ENCODE assay signal across 8 cellular contexts in the genomic region with DNA sequence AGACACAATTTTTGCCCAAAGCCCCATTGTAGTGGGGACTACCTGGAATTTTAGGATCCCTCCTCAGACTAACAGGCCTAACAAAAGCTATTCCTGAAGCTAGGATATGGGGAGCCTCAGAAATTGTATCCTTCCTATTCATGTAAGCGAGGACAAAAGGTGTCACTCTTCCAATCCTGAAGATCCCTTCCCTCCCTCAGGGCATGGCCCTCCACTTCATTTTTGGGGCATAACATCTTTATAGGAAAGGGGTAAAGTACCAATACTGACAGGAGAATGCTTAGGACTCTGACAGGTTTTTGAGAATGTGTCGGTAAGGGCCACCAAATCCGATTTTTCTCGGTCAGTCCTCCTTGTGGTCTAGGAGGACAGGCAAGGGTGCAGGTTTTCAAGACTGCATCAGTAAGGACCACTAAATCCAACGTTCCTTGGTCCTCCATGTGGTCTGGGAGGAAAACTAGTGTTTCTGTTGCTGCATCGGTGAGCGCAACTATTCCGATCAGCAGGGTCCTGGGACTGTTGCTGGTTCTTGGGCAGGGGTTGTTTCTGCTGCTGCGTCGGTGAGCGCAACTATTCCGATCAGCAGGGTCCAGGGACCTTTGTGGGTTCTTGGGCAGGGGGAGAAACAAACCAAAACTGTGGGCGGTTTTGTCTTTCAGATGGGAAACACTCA. TPM values are rescaled to one million over a fixed set of nuclear protein-coding genes. Genes with fewer than 3 reads are reported as not detected.
A peak's percentile ranks its signal among the peaks of the same experiment; 100 is the strongest.
DNase-seq lines count a peak whose midpoint lies in the region; ATAC-seq and TF ChIP-seq lines count a peak whose summit lies in the region.
"Not testable (repeated sequence)": the region's sequence is repeated elsewhere in the genome, so short reads cannot be mapped to it uniquely, and the experiment has no call there.

No MANE protein-coding gene starts in this region.

- not testable (repeated sequence) for TF ChIP-seq CTCF in H9 (conservative IDR thresholded peaks at IDR 0.05); hepatocyte (IDR thresholded peaks at IDR 0.05; ENCODE audit: poor library complexity); nephron progenitor cell (IDR thresholded peaks at IDR 0.05)

- peak overlapping the region; percentile 56 for H3K4me2 ChIP-seq in H9 (ENCODE audit: insufficient read depth, insufficient read length, low read length)
- peak overlapping the region; percentile 87 for H3K4me2 ChIP-seq in hepatocyte
- H3K4me2 ChIP-seq in mesenchymal stem cell (ENCODE audit: low read length, poor library complexity, severe bottlenecking): peak overlapping the region; percentile 89

- H2BK15ac ChIP-seq in H9 (ENCODE audit: low read depth, low read length); mesenchymal stem cell (ENCODE audit: low read depth, poor library complexity, severe bottlenecking): not testable (repeated sequence)

- not testable (repeated sequence) for H4K20me1 ChIP-seq in H9 (ENCODE audit: control insufficient read depth, insufficient read depth, insufficient read length); hepatocyte (ENCODE audit: insufficient read depth, poor library complexity, severe bottlenecking)

- H2AK5ac ChIP-seq in H9 (ENCODE audit: insufficient read length, low read length); mesenchymal stem cell (ENCODE audit: low read length, severe bottlenecking): not testable (repeated sequence)

- H3K36me3 Mint-ChIP-seq in H9 (ENCODE audit: insufficient read depth in 1 of 3, low read depth in 3 of 3) (peaks cover 73 to 74% (median 74%) of the 10 kb centered on the region in 3 experiments), nephron progenitor cell (ENCODE audit: low read depth) (peaks cover 54% of the 10 kb centered on the region)
- H3K36me3 Mint-ChIP-seq in T-helper 1 cell treated with Interleukin-12 subunit alpha and Interleukin-12 subunit beta and Interleukin-4 antibody, amounts not matched to agents 30 μg/mL and 1 μg/mL, for 36 hours (ENCODE audit: low read depth); activated T-cell treated with anti-CD3 and anti-CD28 coated beads, Interleukin-2, amount 50 U/mL, for 24 hours (ENCODE audit: low read depth); central memory CD8-positive, alpha-beta T cell (ENCODE audit: insufficient read depth); stimulated activated effector memory CD8-positive, alpha-beta T cell treated with anti-CD3 and anti-CD28 coated beads, Interleukin-12 subunit alpha, Interleukin-12 subunit beta, amount 100 ng/mL, for 72 hours: not testable (repeated sequence)

- H2BK12ac ChIP-seq in H9 (ENCODE audit: insufficient read length, low read depth, low read length); mesenchymal stem cell (ENCODE audit: low read length in 2 of 2): not testable (repeated sequence)

- H3K27ac ChIP-seq in H9 (ENCODE audit: insufficient read length, low read depth, low read length); hepatocyte; mesenchymal stem cell (ENCODE audit: low read length, poor library complexity, severe bottlenecking): not testable (repeated sequence)

- not testable (repeated sequence) for H2BK20ac ChIP-seq in H9 (ENCODE audit: low read depth, low read length, poor library complexity, severe bottlenecking)

- H3K9me2 ChIP-seq in hepatocyte (replicated peaks; ENCODE audit: insufficient read depth): not testable (repeated sequence)

- not testable (repeated sequence) for H2BK5ac ChIP-seq in H9 (ENCODE audit: insufficient read length, low read length); mesenchymal stem cell (ENCODE audit: low read depth, low read length, poor library complexity, severe bottlenecking)

- not testable (repeated sequence) for H3K23me2 ChIP-seq in H9 (ENCODE audit: insufficient read length, low read depth, low read length, poor library complexity, severe bottlenecking)

- not testable (repeated sequence) for H3K23ac ChIP-seq in H9 (ENCODE audit: insufficient read length, low read depth, low read length); mesenchymal stem cell (ENCODE audit: low read length in 2 of 2)

- H3K36me3 ChIP-seq in hepatocyte (replicated peaks; ENCODE audit: insufficient read depth, low read depth); mesenchymal stem cell (ENCODE audit: control insufficient read depth in 1 of 2, insufficient read depth in 2 of 2, low read depth in 1 of 2, low read length in 2 of 2): not testable (repeated sequence)

- H3K4me3 Mint-ChIP-seq in H9 (peak overlapping the region; percentile 98), nephron progenitor cell (peak overlapping the region; percentile 91)
- H3K4me3 Mint-ChIP-seq in T-helper 1 cell treated with Interleukin-12 subunit alpha and Interleukin-12 subunit beta and Interleukin-4 antibody, amounts not matched to agents 30 μg/mL and 1 μg/mL, for 36 hours: peak overlapping the region; percentile 65
- H3K4me3 Mint-ChIP-seq in activated T-cell treated with anti-CD3 and anti-CD28 coated beads, Interleukin-2, amount 50 U/mL, for 24 hours: peak overlapping the region; percentile 74
- H3K4me3 Mint-ChIP-seq in central memory CD8-positive, alpha-beta T cell: peak overlapping the region; percentile 73
- H3K4me3 Mint-ChIP-seq in stimulated activated effector memory CD8-positive, alpha-beta T cell treated with anti-CD3 and anti-CD28 coated beads, Interleukin-12 subunit alpha, Interleukin-12 subunit beta, amount 100 ng/mL, for 72 hours: peak overlapping the region; percentile 60

- H2AFZ ChIP-seq in H9 (ENCODE audit: low read length); mesenchymal stem cell (ENCODE audit: low read depth, low read length): not testable (repeated sequence)
- peak overlapping the region; percentile 77 for H2AFZ ChIP-seq in hepatocyte

- peaks cover 13% of the 10 kb centered on the region; the same call in 1 of the 2 replicates for H3K79me2 ChIP-seq in H9 (ENCODE audit: insufficient read depth, low read length)
- not testable (repeated sequence) for H3K79me2 ChIP-seq in hepatocyte

- not testable (repeated sequence) for H4K5ac ChIP-seq in H9 (ENCODE audit: insufficient read length, low read depth, low read length)

- not testable (repeated sequence) for H3K56ac ChIP-seq in H9 (ENCODE audit: insufficient read length, low read depth, low read length)

- not testable (repeated sequence) for H3K4ac ChIP-seq in H9 (ENCODE audit: low read depth, low read length); mesenchymal stem cell (ENCODE audit: low read depth in 1 of 2, low read length in 2 of 2)

- H3K9ac ChIP-seq in H9 (ENCODE audit: extremely low read depth, insufficient read length, low read length): peak overlapping the region; percentile 96
- not testable (repeated sequence) for H3K9ac ChIP-seq in mesenchymal stem cell (ENCODE audit: low read length)

- not testable (repeated sequence) for H3K4me1 ChIP-seq in H9 (ENCODE audit: insufficient read depth, low read length); hepatocyte (ENCODE audit: insufficient read depth); mesenchymal stem cell (ENCODE audit: control insufficient read depth, insufficient read depth, low read depth, low read length)

- not testable (repeated sequence) for H3K9me3 ChIP-seq in H9 (ENCODE audit: control insufficient read depth, low read depth, low read length); hepatocyte (ENCODE audit: low read depth); mesenchymal stem cell (ENCODE audit: control insufficient read depth, low read length)

- not testable (repeated sequence) for H2BK120ac ChIP-seq in H9 (ENCODE audit: low read depth, low read length, poor library complexity, severe bottlenecking); mesenchymal stem cell (ENCODE audit: low read depth, low read length)

- H3K4me3 ChIP-seq in hepatocyte: peak overlapping the region; percentile 67
- H3K4me3 ChIP-seq in mesenchymal stem cell (ENCODE audit: insufficient read depth in 1 of 2, low read depth in 1 of 2, low read length in 2 of 2): not testable (repeated sequence)

- H3K27me3 Mint-ChIP-seq in H9 (ENCODE audit: low read depth); T-helper 1 cell treated with Interleukin-12 subunit alpha and Interleukin-12 subunit beta and Interleukin-4 antibody, amounts not matched to agents 30 μg/mL and 1 μg/mL, for 36 hours (ENCODE audit: low read depth); activated T-cell treated with anti-CD3 and anti-CD28 coated beads, Interleukin-2, amount 50 U/mL, for 24 hours; central memory CD8-positive, alpha-beta T cell; nephron progenitor cell (ENCODE audit: low read depth, poor library complexity): not testable (repeated sequence)

- H4K8ac ChIP-seq in H9 (replicated peaks; ENCODE audit: insufficient read length, low read depth, low read length); mesenchymal stem cell (ENCODE audit: low read length): not testable (repeated sequence)

- H3K27ac Mint-ChIP-seq in H9: peak overlapping the region; percentile 96 to 97 (median 97)
- H3K27ac Mint-ChIP-seq in T-helper 1 cell treated with Interleukin-12 subunit alpha and Interleukin-12 subunit beta and Interleukin-4 antibody, amounts not matched to agents 30 μg/mL and 1 μg/mL, for 36 hours; activated T-cell treated with anti-CD3 and anti-CD28 coated beads, Interleukin-2, amount 50 U/mL, for 24 hours; central memory CD8-positive, alpha-beta T cell (ENCODE audit: low read depth); nephron progenitor cell: not testable (repeated sequence)
- peak overlapping the region; percentile 38 for H3K27ac Mint-ChIP-seq in stimulated activated effector memory CD8-positive, alpha-beta T cell treated with anti-CD3 and anti-CD28 coated beads, Interleukin-12 subunit alpha, Interleukin-12 subunit beta, amount 100 ng/mL, for 72 hours

- not testable (repeated sequence) for H3K79me1 ChIP-seq in H9 (ENCODE audit: insufficient read depth, low read depth, low read length, poor library complexity, severe bottlenecking); mesenchymal stem cell (replicated peaks; ENCODE audit: low read length, poor library complexity, severe bottlenecking)

- not testable (repeated sequence) for H3T11ph ChIP-seq in H9 (ENCODE audit: low read length)

- H3K18ac ChIP-seq in H9 (ENCODE audit: insufficient read length, low read depth, low read length); mesenchymal stem cell (ENCODE audit: low read depth in 1 of 2, low read length in 2 of 2): not testable (repeated sequence)

- not testable (repeated sequence) for H3K27me3 ChIP-seq in H9 (ENCODE audit: insufficient read depth, low read length); hepatocyte; mesenchymal stem cell (ENCODE audit: control insufficient read depth in 1 of 2, insufficient read depth in 1 of 2, low read length in 2 of 2)

- peak; percentile 31 for DNase-seq in H9
- DNase-seq in activated T-cell treated with anti-CD3 and anti-CD28 coated beads, Interleukin-2, amount 50 U/mL, for 24 hours; central memory CD8-positive, alpha-beta T cell (ENCODE audit: low spot score in 2 of 2); hepatocyte (ENCODE audit: low spot score); mesenchymal stem cell; nephron progenitor cell; stimulated activated effector memory CD8-positive, alpha-beta T cell treated with anti-CD3 and anti-CD28 coated beads, Interleukin-12 subunit alpha, Interleukin-12 subunit beta, amount 100 ng/mL, for 72 hours (ENCODE audit: low spot score in 2 of 2): not testable (repeated sequence)

- H3K14ac ChIP-seq in H9 (ENCODE audit: insufficient read depth, low read length); mesenchymal stem cell (ENCODE audit: low read length in 2 of 2): not testable (repeated sequence)

- H3K9me3 Mint-ChIP-seq in H9 (peaks cover 53 to 74% of the 10 kb centered on the region in 2 experiments), nephron progenitor cell (peaks cover 54% of the 10 kb centered on the region)
- not testable (repeated sequence) for H3K9me3 Mint-ChIP-seq in T-helper 1 cell treated with Interleukin-12 subunit alpha and Interleukin-12 subunit beta and Interleukin-4 antibody, amounts not matched to agents 30 μg/mL and 1 μg/mL, for 36 hours; activated T-cell treated with anti-CD3 and anti-CD28 coated beads, Interleukin-2, amount 50 U/mL, for 24 hours; central memory CD8-positive, alpha-beta T cell; stimulated activated effector memory CD8-positive, alpha-beta T cell treated with anti-CD3 and anti-CD28 coated beads, Interleukin-12 subunit alpha, Interleukin-12 subunit beta, amount 100 ng/mL, for 72 hours

- ATAC-seq in central memory CD8-positive, alpha-beta T cell (replicated peaks; ENCODE audit: extremely low read depth, poor library complexity, severe bottlenecking); stimulated activated effector memory CD8-positive, alpha-beta T cell treated with anti-CD3 and anti-CD28 coated beads, Interleukin-12 subunit alpha, Interleukin-12 subunit beta, amount 100 ng/mL, for 72 hours: not testable (repeated sequence)

- WGBS in H9 (ENCODE audit: extremely low coverage, insufficient read length, low lambda C conversion rate): no CpG with 5 or more reads among the region's 13 CpGs
- 55% methylated on average over 13 of the region's 13 CpGs for WGBS in hepatocyte (ENCODE audit: low lambda C conversion rate, missing lambda C conversion rate)
- WGBS in mesenchymal stem cell: 72% methylated on average over 13 of the region's 13 CpGs

- H3K4me1 Mint-ChIP-seq in H9 (peaks cover 18 to 23% of the 10 kb centered on the region in 2 experiments), nephron progenitor cell (peaks cover 27% of the 10 kb centered on the region)
- H3K4me1 Mint-ChIP-seq in T-helper 1 cell treated with Interleukin-12 subunit alpha and Interleukin-12 subunit beta and Interleukin-4 antibody, amounts not matched to agents 30 μg/mL and 1 μg/mL, for 36 hours (ENCODE audit: low read depth); activated T-cell treated with anti-CD3 and anti-CD28 coated beads, Interleukin-2, amount 50 U/mL, for 24 hours (ENCODE audit: low read depth); central memory CD8-positive, alpha-beta T cell; stimulated activated effector memory CD8-positive, alpha-beta T cell treated with anti-CD3 and anti-CD28 coated beads, Interleukin-12 subunit alpha, Interleukin-12 subunit beta, amount 100 ng/mL, for 72 hours: not testable (repeated sequence)

- H4K91ac ChIP-seq in H9 (ENCODE audit: insufficient read length, low read depth, low read length); mesenchymal stem cell (ENCODE audit: low read length): not testable (repeated sequence)

RNA-seq across cellular contexts. Expression of a gene that starts 32.9 kb away (rescaled TPM):
- total RNA-seq in H9 (2021): 2.8 and 4.1 TPM in 2 replicates
- total RNA-seq in hepatocyte: 0.72 and 1.1 TPM in 2 replicates
- polyA plus RNA-seq in hepatocyte: 0.38 and 1.0 TPM in 2 replicates
- not detected for polyA plus RNA-seq in mesenchymal stem cell (2013, experiment 1 of 2)
- polyA plus RNA-seq in mesenchymal stem cell (2013, experiment 2 of 2): not detected
